8 cellular contexts compared by ENCODE assay signal in genomic region chr11:61160487-61161189, GRCh38. TPM values are rescaled to one million over a fixed set of nuclear protein-coding genes. Genes with fewer than 3 reads are reported as not detected.
DNase-seq lines count a peak whose midpoint lies in the region; ATAC-seq and TF ChIP-seq lines count a peak whose summit lies in the region.

No MANE protein-coding gene starts in this region.

- no peaks in the 10 kb centered on the region for H3K9me3 Mint-ChIP-seq in activated T-helper 17 cell treated with anti-CD3 and anti-CD28 coated beads, Interleukin-2, amount 50 U/mL, for 72 hours
- H3K9me3 Mint-ChIP-seq in stimulated activated naive CD8-positive, alpha-beta T cell treated with anti-CD3 and anti-CD28 coated beads, Interleukin-15, amount 100 ng/mL, for 72 hours: peaks cover 4 to 10% of the 10 kb centered on the region in 2 donors

- H3K27me3 Mint-ChIP-seq in activated T-helper 17 cell treated with anti-CD3 and anti-CD28 coated beads, Interleukin-2, amount 50 U/mL, for 72 hours: no peaks in the 10 kb centered on the region
- H3K27me3 Mint-ChIP-seq in stimulated activated naive CD8-positive, alpha-beta T cell treated with anti-CD3 and anti-CD28 coated beads, Interleukin-15, amount 100 ng/mL, for 72 hours: no peaks in the 10 kb centered on the region

- peak overlapping the region; percentile 63; the same call in 1 of the 2 replicates for H3K9ac ChIP-seq in iPS-20b (ENCODE audit: low read depth, low read length)

- BruUV-seq in A673 (replicated peaks; lab: Mats Ljungman, UMichigan): no TSS peak

- H3K36me3 ChIP-seq in A673 (ENCODE audit: insufficient read depth, low read length, poor library complexity, severe bottlenecking) (peaks cover 9% of the 10 kb centered on the region), H7 (replicated peaks; ENCODE audit: control insufficient read depth, insufficient read depth, low read length) (no peaks in the 10 kb centered on the region), iPS-20b (ENCODE audit: insufficient read depth, low read depth, low read length) (no peaks in the 10 kb centered on the region)

- H3K36me3 Mint-ChIP-seq in activated T-helper 17 cell treated with anti-CD3 and anti-CD28 coated beads, Interleukin-2, amount 50 U/mL, for 72 hours (ENCODE audit: low read depth): peaks cover 13% of the 10 kb centered on the region

- no peaks in the 10 kb centered on the region for H3K4me1 ChIP-seq in A673 (ENCODE audit: insufficient read depth, low read length, poor library complexity, severe bottlenecking)
- H3K4me1 ChIP-seq in iPS-20b (ENCODE audit: insufficient read depth, low read length): peaks cover 10% of the 10 kb centered on the region; the same call in 1 of the 2 replicates

- ATAC-seq in activated T-helper 17 cell treated with anti-CD3 and anti-CD28 coated beads, Interleukin-2, amount 50 U/mL, for 72 hours (replicated peaks): no peak
- ATAC-seq in stimulated activated naive CD8-positive, alpha-beta T cell treated with anti-CD3 and anti-CD28 coated beads, Interleukin-15, amount 100 ng/mL, for 72 hours: no peak
- no peak for ATAC-seq in HG02884 (IDR thresholded peaks at IDR 0.05; ENCODE audit: unreplicated experiment)

- intact Hi-C loops in A673 (cut with micrococcal nuclease; ENCODE audit: unreplicated experiment): no loop called here

- DNase-seq in A673 (ENCODE audit: low spot score) (peak; percentile 30), H7 (no peak), H4 (ENCODE audit: low spot score) (no peak), NOMO-1 treated with dmso at 0.1 percent for 144 hours (lab: John Stamatoyannopoulos, UW; ENCODE audit: unreplicated experiment) (no peak)
- DNase-seq in stimulated activated naive CD8-positive, alpha-beta T cell treated with anti-CD3 and anti-CD28 coated beads, Interleukin-15, amount 100 ng/mL, for 72 hours: no peak

- H3K27ac ChIP-seq in A673 (ENCODE audit: low read depth, low read length, poor library complexity, severe bottlenecking): peak overlapping the region; percentile 99
- no peak overlapping the region for H3K27ac ChIP-seq in iPS-20b (ENCODE audit: low read length)

- CTCF ChIA-PET in A673 (lab: Charles Lee): no interaction called here

- peaks cover 37% of the 10 kb centered on the region for H3K4me1 Mint-ChIP-seq in activated T-helper 17 cell treated with anti-CD3 and anti-CD28 coated beads, Interleukin-2, amount 50 U/mL, for 72 hours
- peaks cover 72% of the 10 kb centered on the region for H3K4me1 Mint-ChIP-seq in stimulated activated naive CD8-positive, alpha-beta T cell treated with anti-CD3 and anti-CD28 coated beads, Interleukin-15, amount 100 ng/mL, for 72 hours

- H3K4me3 Mint-ChIP-seq in activated T-helper 17 cell treated with anti-CD3 and anti-CD28 coated beads, Interleukin-2, amount 50 U/mL, for 72 hours: peak overlapping the region; percentile 89
- peak overlapping the region; percentile 80 to 86 for H3K4me3 Mint-ChIP-seq in stimulated activated naive CD8-positive, alpha-beta T cell treated with anti-CD3 and anti-CD28 coated beads, Interleukin-15, amount 100 ng/mL, for 72 hours

- POLR2A ChIA-PET in A673 (lab: Charles Lee; ENCODE audit: low non-redundant PET): no interaction called here

- H3K9me3 ChIP-seq in A673 (ENCODE audit: low read depth, low read length, poor library complexity, severe bottlenecking): peaks cover 6% of the 10 kb centered on the region
- no peaks in the 10 kb centered on the region; the same call in 1 of the 2 replicates for H3K9me3 ChIP-seq in iPS-20b (ENCODE audit: insufficient read depth, low read depth, low read length)

- peak overlapping the region; percentile 87 for H3K4me3 ChIP-seq in A673 (ENCODE audit: low read depth, low read length, poor library complexity, severe bottlenecking)
- H3K4me3 ChIP-seq in H7 (ENCODE audit: insufficient read depth, low read depth, low read length): peak overlapping the region; percentile 74
- H3K4me3 ChIP-seq in iPS-20b (ENCODE audit: low read length): peak overlapping the region; percentile 84

- H3K27me3 ChIP-seq in A673 (replicated peaks; ENCODE audit: insufficient read depth, low read depth, low read length, poor library complexity) (no peaks in the 10 kb centered on the region), H7 (ENCODE audit: control insufficient read depth, insufficient read depth, low read length) (no peaks in the 10 kb centered on the region), iPS-20b (ENCODE audit: insufficient read depth, low read length) (no peaks in the 10 kb centered on the region)

- H3K27ac Mint-ChIP-seq in activated T-helper 17 cell treated with anti-CD3 and anti-CD28 coated beads, Interleukin-2, amount 50 U/mL, for 72 hours: peak overlapping the region; percentile 88
- H3K27ac Mint-ChIP-seq in stimulated activated naive CD8-positive, alpha-beta T cell treated with anti-CD3 and anti-CD28 coated beads, Interleukin-15, amount 100 ng/mL, for 72 hours: peak overlapping the region; percentile 61 to 91

- no peak for TF ChIP-seq CTCF in A673 (conservative IDR thresholded peaks at IDR 0.05; ENCODE audit: low read depth, low read length)

RNA-seq across cellular contexts. Expression of gene VPS37C, which starts 0.6 kb away (rescaled TPM):
- total RNA-seq in A673 (2021): 29.7 and 32.7 TPM in 2 replicates
- 22.1 and 25.5 TPM in 2 replicates for total RNA-seq in H7 (2014; rRNA removed; shearing (Covaris generic))
- total RNA-seq in activated T-helper 17 cell treated with anti-CD3 and anti-CD28 coated beads, Interleukin-2, amount 50 U/mL, for 72 hours: 10 to 100 TPM in 1 of 2 donors, 1 to 10 TPM in 1; 9.7 to 14.5 TPM
- total RNA-seq in H4 (2014; rRNA removed; shearing (Covaris generic)): 4.6 and 9.4 TPM in 2 replicates

RNA-seq across cellular contexts. Expression of gene PGA3, which starts 42.7 kb away (rescaled TPM):
- total RNA-seq in A673 (2021): not detected in 2 replicates
- not detected in 2 replicates for total RNA-seq in H7 (2014; rRNA removed; shearing (Covaris generic))
- total RNA-seq in activated T-helper 17 cell treated with anti-CD3 and anti-CD28 coated beads, Interleukin-2, amount 50 U/mL, for 72 hours: not detected
- not detected in 2 replicates for total RNA-seq in H4 (2014; rRNA removed; shearing (Covaris generic))

RNA-seq across cellular contexts. Expression of gene CD5, which starts 58.3 kb away (rescaled TPM):
- not detected in 2 replicates for total RNA-seq in A673 (2021)
- total RNA-seq in H7 (2014; rRNA removed; shearing (Covaris generic)): not detected in 2 replicates
- 100 to 1,000 TPM; 231 to 476 TPM for total RNA-seq in activated T-helper 17 cell treated with anti-CD3 and anti-CD28 coated beads, Interleukin-2, amount 50 U/mL, for 72 hours
- total RNA-seq in H4 (2014; rRNA removed; shearing (Covaris generic)): not detected in 2 replicates

Comparison
In these comparisons a context has a peak if more than half of its experiments do, and no peak if none do; other contexts are left out.
1. RNA of gene CD5, which starts 58.3 kb away (total RNA-seq): 231 to 476 TPM in activated T-helper 17 cell treated with anti-CD3 and anti-CD28 coated beads, Interleukin-2, amount 50 U/mL, for 72 hours; not detected in A673, not detected in H7 and not detected in H4; every median in the first group is over 100 times any median in the second.
2. Peak in every context shown above with its lines, with median percentiles within 50 percentile points of each other: H3K4me3 ChIP-seq.